In genomic region chr4:170589597-170590191, GRCh38 we compare ENCODE assay signal across 8 cellular contexts.
DNase-seq lines count a peak whose midpoint lies in the region; ATAC-seq and TF ChIP-seq lines count a peak whose summit lies in the region.

No MANE protein-coding gene starts in this region.

- no peaks in the 10 kb centered on the region for H3K27me3 ChIP-seq in neural progenitor cell

- H4K20me1 ChIP-seq in neural progenitor cell (ENCODE audit: low read depth), result no peaks in the 10 kb centered on the region

- no peaks in the 10 kb centered on the region for H3K27me3 Mint-ChIP-seq in neural progenitor cell (ENCODE audit: insufficient read depth, low read depth)

- H3K4me3 ChIP-seq in neural progenitor cell, result no peak overlapping the region

- no peaks in the 10 kb centered on the region for H3K79me2 ChIP-seq in neural progenitor cell (ENCODE audit: low read depth)

- no peaks in the 10 kb centered on the region for H3K36me3 ChIP-seq in neural progenitor cell

- ATAC-seq in GM21447 (IDR thresholded peaks at IDR 0.05; ENCODE audit: unreplicated experiment) (peak; percentile 77), HG03565 (IDR thresholded peaks at IDR 0.05; ENCODE audit: unreplicated experiment) (peak; percentile 98), esophagus mucosa (no peak)

- H3K36me3 Mint-ChIP-seq in neural progenitor cell, result no peaks in the 10 kb centered on the region

- no peak overlapping the region for H2AFZ ChIP-seq in neural progenitor cell (replicated peaks)

- TF ChIP-seq CTCF in neural progenitor cell (IDR thresholded peaks at IDR 0.05), result peak; percentile 47

- no peaks in the 10 kb centered on the region for H3K4me1 ChIP-seq in neural progenitor cell

- H3K27ac ChIP-seq in neural progenitor cell, result no peak overlapping the region

- no peak overlapping the region for H3K9ac ChIP-seq in neural progenitor cell

- no peaks in the 10 kb centered on the region for H3F3A ChIP-seq in neural progenitor cell (ENCODE audit: low read depth)

- no peak overlapping the region for H3K4me2 ChIP-seq in neural progenitor cell

- H3K4me1 Mint-ChIP-seq in neural progenitor cell, result no peaks in the 10 kb centered on the region

- no peaks in the 10 kb centered on the region for H3K9me3 Mint-ChIP-seq in neural progenitor cell

- peak; percentile 67 for DNase-seq in ELR (ENCODE audit: low read depth)
- peak; percentile 35 for DNase-seq in SW480 (ENCODE audit: low spot score)
- peak; percentile 24 for DNase-seq in neural progenitor cell (ENCODE audit: low spot score)
- DNase-seq in activated gamma-delta T cell (lab: John Stamatoyannopoulos, UW), result no peak
- no peak for DNase-seq in activated CD4-positive, alpha-beta T cell treated with anti-CD3 and anti-CD28 coated beads for 48 hours

- no peak overlapping the region for H3K27ac Mint-ChIP-seq in neural progenitor cell

- no peak overlapping the region for H3K4me3 Mint-ChIP-seq in neural progenitor cell

- no peaks in the 10 kb centered on the region for H3K9me3 ChIP-seq in neural progenitor cell (ENCODE audit: low read depth)

Comparison
In these comparisons a context has a peak if more than half of its experiments do, and no peak if none do; other contexts are left out.
1. DNase-seq: peak in ELR (single experiment), SW480 (single experiment) and neural progenitor cell (single experiment); none in activated gamma-delta T cell (single experiment) and activated CD4-positive, alpha-beta T cell treated with anti-CD3 and anti-CD28 coated beads for 48 hours (single experiment).